8 cellular contexts compared by ENCODE assay signal in genomic region chr9:124658165-124659017, GRCh38.
DNase-seq lines count a peak whose midpoint lies in the region; ATAC-seq and TF ChIP-seq lines count a peak whose summit lies in the region.

No MANE protein-coding gene starts in this region.

- WGBS in trophoblast cell (ENCODE audit: extremely low coverage, insufficient coverage, insufficient read length): no CpG with 5 or more reads among the region's 14 CpGs

- peak overlapping the region; percentile 77 for H3K18ac ChIP-seq in trophoblast cell (ENCODE audit: low read length)

- H3K79me1 ChIP-seq in trophoblast cell (ENCODE audit: low read length): peaks cover 12% of the 10 kb centered on the region

- H2AK5ac ChIP-seq in trophoblast cell (ENCODE audit: low read length): peak overlapping the region; percentile 73

- CTCF ChIA-PET in PC-9 (lab: Charles Lee): interaction anchor here (1.1 to 1.8 kb wide), 3 partner anchors 41 to 195 kb away, joined by 3 to 12 read pairs (median 5); partner anchors contain the start of gene WDR38

- peak overlapping the region; percentile 96 for H2BK5ac ChIP-seq in trophoblast cell (ENCODE audit: low read depth, low read length, poor library complexity)

- peaks cover 56% of the 10 kb centered on the region for H3K79me2 ChIP-seq in DOHH2 (ENCODE audit: control insufficient read depth, low read length)
- H3K79me2 ChIP-seq in PC-9 (ENCODE audit: low read depth): peaks cover 88% of the 10 kb centered on the region
- H3K79me2 ChIP-seq in trophoblast cell (ENCODE audit: control insufficient read depth, insufficient read depth, low read length, poor library complexity): no peaks in the 10 kb centered on the region

- H3K9me2 ChIP-seq in DOHH2 (replicated peaks; ENCODE audit: control insufficient read depth, low read length): no peaks in the 10 kb centered on the region
- no peaks in the 10 kb centered on the region for H3K9me2 ChIP-seq in PC-9 (ENCODE audit: insufficient read depth)

- POLR2A ChIA-PET in PC-9 (lab: Charles Lee; ENCODE audit: unreplicated experiment): interaction anchor here (0.5 to 1.1 kb wide), 11 partner anchors 11 to 1597 kb away, joined by 3 to 14 read pairs (median 6); no protein-coding TSS in a partner anchor

- H3K27ac ChIP-seq in DOHH2 (ENCODE audit: low read depth, low read length) (peak overlapping the region; percentile 88), PC-9 (peak overlapping the region; percentile 94), left ventricle myocardium inferior (replicated peaks) (peak overlapping the region; percentile 86), trophoblast cell (ENCODE audit: low read depth, low read length) (peak overlapping the region; percentile 97)

- H3K4ac ChIP-seq in trophoblast cell (ENCODE audit: low read depth, low read length): peak overlapping the region; percentile 67

- H3K14ac ChIP-seq in trophoblast cell (ENCODE audit: low read length): peak overlapping the region; percentile 82

- BruUV-seq in PC-9 (replicated peaks; lab: Mats Ljungman, UMichigan): TSS peak; percentile 77

- H3K36me3 ChIP-seq in DOHH2 (ENCODE audit: control insufficient read depth, low read length) (peaks cover 19% of the 10 kb centered on the region), PC-9 (ENCODE audit: low read depth) (no peaks in the 10 kb centered on the region), left ventricle myocardium inferior (no peaks in the 10 kb centered on the region), trophoblast cell (ENCODE audit: control insufficient read depth in 1 of 2, insufficient read depth in 2 of 2, low read length in 2 of 2) (no peaks in the 10 kb centered on the region)

- peak overlapping the region; percentile 80 for H4K8ac ChIP-seq in trophoblast cell (ENCODE audit: low read depth, low read length)

- H3F3A ChIP-seq in DOHH2 (ENCODE audit: control insufficient read depth, insufficient read depth): peaks cover 5% of the 10 kb centered on the region; the same call in 1 of the 2 replicates
- peaks cover 42% of the 10 kb centered on the region for H3F3A ChIP-seq in PC-9 (ENCODE audit: insufficient read depth, low read depth)

- peaks cover 36% of the 10 kb centered on the region for H3K4me1 ChIP-seq in DOHH2 (ENCODE audit: control insufficient read depth, low read length)
- peaks cover 41% of the 10 kb centered on the region for H3K4me1 ChIP-seq in PC-9 (replicated peaks; ENCODE audit: insufficient read depth)
- H3K4me1 ChIP-seq in left ventricle myocardium inferior: peaks cover 51% of the 10 kb centered on the region
- H3K4me1 ChIP-seq in trophoblast cell (ENCODE audit: control insufficient read depth in 1 of 2, insufficient read depth in 2 of 2, low read length in 2 of 2): peaks cover 2 to 4% of the 10 kb centered on the region in 2 experiments

- no peak overlapping the region for H2BK12ac ChIP-seq in trophoblast cell (ENCODE audit: low read length)

- H3K9ac ChIP-seq in trophoblast cell (ENCODE audit: low read length): peak overlapping the region; percentile 85

- H3K4me2 ChIP-seq in DOHH2 (ENCODE audit: low read length) (peak overlapping the region; percentile 90), PC-9 (peak overlapping the region; percentile 99), trophoblast cell (ENCODE audit: low read length) (peak overlapping the region; percentile 34)

- TF ChIP-seq CTCF in DOHH2 (IDR thresholded peaks at IDR 0.05; ENCODE audit: low read depth, low read length, poor library complexity, severe bottlenecking): no peak
- TF ChIP-seq CTCF in PC-9 (conservative IDR thresholded peaks at IDR 0.05): no peak
- no peak for TF ChIP-seq CTCF in left ventricle myocardium inferior (IDR thresholded peaks at IDR 0.05; ENCODE audit: borderline replicate concordance)

- peak; percentile 77 for ATAC-seq in GM21619 (IDR thresholded peaks at IDR 0.05; ENCODE audit: unreplicated experiment)

- intact Hi-C loops in PC-9 (cut with micrococcal nuclease; ENCODE audit: unreplicated experiment): loop anchor here (1.0 to 5.0 kb wide), 7 partner anchors 38 to 204 kb away; partner anchors contain the start of genes ARPC5L, NR6A1 and RPL35
- intact Hi-C loops in left ventricle myocardium inferior (cut with micrococcal nuclease): no loop called here

- H3K9me3 ChIP-seq in DOHH2 (ENCODE audit: control insufficient read depth, insufficient read depth, low read length) (no peaks in the 10 kb centered on the region), PC-9 (ENCODE audit: insufficient read depth, low read depth) (no peaks in the 10 kb centered on the region), left ventricle myocardium inferior (replicated peaks) (no peaks in the 10 kb centered on the region), trophoblast cell (ENCODE audit: insufficient read depth, low read depth, low read length) (no peaks in the 10 kb centered on the region)

- peak overlapping the region; percentile 81 for H2BK120ac ChIP-seq in trophoblast cell (ENCODE audit: insufficient read depth, low read length, poor library complexity)

- H4K91ac ChIP-seq in trophoblast cell (ENCODE audit: low read depth, low read length): peak overlapping the region; percentile 94

- H3K27me3 ChIP-seq in DOHH2 (ENCODE audit: control insufficient read depth, low read length) (no peaks in the 10 kb centered on the region), PC-9 (ENCODE audit: insufficient read depth, low read depth) (no peaks in the 10 kb centered on the region), left ventricle myocardium inferior (ENCODE audit: low read depth) (no peaks in the 10 kb centered on the region), trophoblast cell (ENCODE audit: insufficient read depth, low read length) (no peaks in the 10 kb centered on the region)

- no peak overlapping the region for H2AFZ ChIP-seq in PC-9
- no peak overlapping the region for H2AFZ ChIP-seq in trophoblast cell (ENCODE audit: insufficient read depth, low read length, poor library complexity)

- H4K20me1 ChIP-seq in DOHH2 (ENCODE audit: control insufficient read depth, insufficient read depth, low read depth, low read length) (peaks cover 5% of the 10 kb centered on the region; the same call in 1 of the 2 replicates), PC-9 (ENCODE audit: insufficient read depth) (no peaks in the 10 kb centered on the region)

- H3K4me3 ChIP-seq in DOHH2 (ENCODE audit: low read length) (peak overlapping the region; percentile 90), PC-9 (peak overlapping the region; percentile 70), left ventricle myocardium inferior (peak overlapping the region; percentile 70), trophoblast cell (ENCODE audit: low read depth, low read length) (peak overlapping the region; percentile 63)
- peak overlapping the region; percentile 59 for H3K4me3 ChIP-seq in Jurkat, Clone E6-1 (ENCODE audit: low read length)

- no peak overlapping the region for H3K23ac ChIP-seq in trophoblast cell (ENCODE audit: low read length)

- H4K12ac ChIP-seq in trophoblast cell (ENCODE audit: low read depth, low read length): no peak overlapping the region

- DNase-seq in Jurkat, Clone E6-1 (ENCODE audit: low read depth, low spot score): peak; percentile 91
- DNase-seq in PC-9: peak; percentile 87 to 94
- peak in 56 of 58 donors; percentile 4 to 88 (median 66) for DNase-seq in anterior cingulate cortex (lab: John Stamatoyannopoulos, UW)
- peak; percentile 63 for DNase-seq in left ventricle myocardium inferior
- DNase-seq in trophoblast cell: peak; percentile 84 to 93
- DNase-seq in activated effector memory CD4-positive, alpha-beta T cell treated with anti-CD3 and anti-CD28 coated beads, Interleukin-2, amount 50 U/mL, for 16 hours: no peak

Comparison
In these comparisons a context has a peak if more than half of its experiments do, and no peak if none do; other contexts are left out.
1. H3K4me2 ChIP-seq: peak in every context shown above with its lines; median percentile 99 in PC-9; 90 in DOHH2; 34 in trophoblast cell.